In genomic region chr4:52585379-52585778, GRCh38 we compare ENCODE assay signal across 1 cellular context.
TF ChIP-seq lines count a peak whose summit lies in the region.

No MANE protein-coding gene starts in this region.

TF ChIP-seq in GM23338, 12 proteins besides CTCF, POLR2A, EP300 and RAD21 (continued from another document):
- TF ChIP-seq EZH2 (IDR thresholded peaks at IDR 0.05; ENCODE audit: low read depth, unreplicated experiment) (no peak), CREB1 (CRISPR knock-in tag; IDR thresholded peaks at IDR 0.05; ENCODE audit: low read depth) (no peak), ZNF331 (CRISPR knock-in tag; IDR thresholded peaks at IDR 0.05; ENCODE audit: low read depth) (no peak), ZNF114 (CRISPR knock-in tag; IDR thresholded peaks at IDR 0.05) (no peak), NANOG (IDR thresholded peaks at IDR 0.05; ENCODE audit: borderline replicate concordance) (no peak), STAT1 (IDR thresholded peaks at IDR 0.05; ENCODE audit: unreplicated experiment) (no peak), EZH2phosphoT487 (IDR thresholded peaks at IDR 0.05; ENCODE audit: unreplicated experiment) (no peak)
